ENCODE assay signal across 22 cellular contexts in the genomic region with DNA sequence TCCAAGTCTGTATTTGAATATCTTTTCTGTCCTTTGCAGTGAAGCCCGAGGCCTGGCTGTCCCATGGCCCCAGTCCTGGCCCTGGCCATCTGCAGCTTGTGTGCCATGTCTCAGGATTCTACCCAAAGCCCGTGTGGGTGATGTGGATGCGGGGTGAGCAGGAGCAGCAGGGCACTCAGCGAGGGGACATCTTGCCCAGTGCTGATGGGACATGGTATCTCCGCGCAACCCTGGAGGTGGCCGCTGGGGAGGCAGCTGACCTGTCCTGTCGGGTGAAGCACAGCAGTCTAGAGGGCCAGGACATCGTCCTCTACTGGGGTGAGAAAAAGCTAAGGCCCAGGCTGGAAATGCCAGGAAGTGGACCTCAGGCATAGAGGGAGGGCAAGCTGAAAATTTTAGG. TPM values are rescaled to one million over a fixed set of nuclear protein-coding genes. Genes with fewer than 3 reads are reported as not detected.
DNase-seq lines count a peak whose midpoint lies in the region; ATAC-seq, FAIRE-seq and TF ChIP-seq lines count a peak whose summit lies in the region.
"Not testable (repeated sequence)": the region's sequence is repeated elsewhere in the genome, so short reads cannot be mapped to it uniquely, and the experiment has no call there.
"Had no signal": no experiment of that assay in that cellular context is flagged by ENCODE, and none has a peak within 500 bp of the region (broad histone marks: within the 10 kb centered on the region; RNA-seq: fewer than 3 reads in every experiment).

No MANE protein-coding gene starts in this region.

- intact Hi-C loops in Right ventricle myocardium inferior (cut with DNase I); right cardiac atrium (cut with DNase I): not testable (repeated sequence)

- H3K79me1 ChIP-seq in H1 (ENCODE audit: low read depth, low read length); neuronal stem cell (ENCODE audit: low read depth, low read length): not testable (repeated sequence)

- H3K27me3 ChIP-seq in DND-41 (ENCODE audit: insufficient read depth, low read length, poor library complexity); H1 (replicated peaks in 1 of 4; ENCODE audit: control insufficient read depth in 3 of 4, extremely low read depth in 1 of 4, insufficient read depth in 3 of 4, low read length in 3 of 4); right cardiac atrium (ENCODE audit: control insufficient read depth, insufficient read depth); neuronal stem cell (ENCODE audit: control insufficient read depth in 3 of 3, insufficient read depth in 3 of 3, low read depth in 1 of 3, low read length in 3 of 3): not testable (repeated sequence)
- H3K27me3 ChIP-seq in RWPE2 (ENCODE audit: insufficient read depth, poor library complexity, severe bottlenecking), result peaks cover 10% of the 10 kb centered on the region

- POLR2A ChIA-PET in H1 (lab: Charles Lee; ENCODE audit: partially characterized antibody), result not testable (repeated sequence)

- peaks cover 22% of the 10 kb centered on the region for H3K27me3 Mint-ChIP-seq in T-helper 17 cell
- H3K27me3 Mint-ChIP-seq in chondrocyte (ENCODE audit: low read depth), result peaks cover 16% of the 10 kb centered on the region

- H3K14ac ChIP-seq in H1 (ENCODE audit: insufficient read length); neuronal stem cell (ENCODE audit: low read length): not testable (repeated sequence)

- not testable (repeated sequence) for TF ChIP-seq EP300 in H1 (IDR thresholded peaks at IDR 0.05; ENCODE audit: borderline replicate concordance in 1 of 2, low read depth in 2 of 2, low read length in 2 of 2)

- H3K4ac ChIP-seq in H1 (replicated peaks; ENCODE audit: insufficient read length, low read depth, low read length); neuronal stem cell (ENCODE audit: low read length): not testable (repeated sequence)

- not testable (repeated sequence) for H3K36me3 Mint-ChIP-seq in T-helper 17 cell (ENCODE audit: low read depth); chondrocyte (ENCODE audit: low read depth)

- H3K4me1 Mint-ChIP-seq in T-helper 17 cell; chondrocyte (ENCODE audit: low read depth): not testable (repeated sequence)

- TF ChIP-seq POLR2A in H1 (IDR thresholded peaks at IDR 0.05; ENCODE audit: control extremely low read depth in 1 of 2, low read depth in 2 of 2, low read length in 2 of 2), result not testable (repeated sequence)

- H2AFZ ChIP-seq in DND-41 (ENCODE audit: low read depth, low read length); H1 (ENCODE audit: low read length); neuronal stem cell (ENCODE audit: low read length): not testable (repeated sequence)

- H2BK20ac ChIP-seq in H1 (ENCODE audit: low read length), result not testable (repeated sequence)

- H3K4me3 ChIP-seq in DND-41 (ENCODE audit: low read depth in 1 of 2, low read length in 2 of 2); RWPE2 (ENCODE audit: severe bottlenecking); H1 (ENCODE audit: extremely low read depth in 1 of 4, insufficient read depth in 2 of 4, low read depth in 3 of 4, low read length in 4 of 4); right cardiac atrium (ENCODE audit: low read length); neuronal stem cell (ENCODE audit: low read length in 2 of 2): not testable (repeated sequence)

- not testable (repeated sequence) for DNase-seq in DND-41; T-helper 17 cell; H1 (ENCODE audit: low read depth in 1 of 2, low spot score in 2 of 2); neuronal stem cell (ENCODE audit: low spot score)
- DNase-seq in RWPE2 (ENCODE audit: low spot score) (peak; percentile 26), chondrocyte (ENCODE audit: low spot score) (peak; percentile 84), Right ventricle myocardium inferior (ENCODE audit: missing footprints) (peak; percentile 52), right cardiac atrium (peak in 2 of 3 donors; percentile 30 to 34)

- peak overlapping the region; percentile 35 for H3K4me2 ChIP-seq in DND-41 (ENCODE audit: insufficient read depth, low read length)
- H3K4me2 ChIP-seq in H1 (ENCODE audit: insufficient read depth in 1 of 2, low read depth in 2 of 2, low read length in 2 of 2); neuronal stem cell (ENCODE audit: insufficient read depth, low read length, poor library complexity, severe bottlenecking): not testable (repeated sequence)

- not testable (repeated sequence) for H3K18ac ChIP-seq in H1 (ENCODE audit: extremely low read depth, low read length)
- H3K18ac ChIP-seq in neuronal stem cell (ENCODE audit: low read length), result peak overlapping the region; percentile 44

- not testable (repeated sequence) for H3K4me3 Mint-ChIP-seq in T-helper 17 cell; chondrocyte (ENCODE audit: unreplicated experiment)

- H4K5ac ChIP-seq in H1 (ENCODE audit: insufficient read length, low read depth, low read length), result not testable (repeated sequence)

- 0 out of 2 replicates have a peak overlapping the region, but pooled peaks have one; percentile 58 for H4K8ac ChIP-seq in H1 (ENCODE audit: extremely low read depth, insufficient read depth, low read length)
- not testable (repeated sequence) for H4K8ac ChIP-seq in neuronal stem cell (ENCODE audit: low read depth, low read length)

- H3K9me3 ChIP-seq in DND-41 (ENCODE audit: insufficient read depth, low read length, severe bottlenecking); RWPE2 (ENCODE audit: severe bottlenecking); T-helper 17 cell (ENCODE audit: control insufficient read depth, low read length, poor library complexity, severe bottlenecking); H1 (ENCODE audit: insufficient read depth in 2 of 2, low read depth in 1 of 2, low read length in 1 of 2); right cardiac atrium (ENCODE audit: control insufficient read depth, low read length); neuronal stem cell (replicated peaks in 1 of 2; ENCODE audit: control insufficient read depth in 2 of 2, insufficient read depth in 1 of 2, low read depth in 1 of 2, low read length in 2 of 2): not testable (repeated sequence)

- H3K23ac ChIP-seq in H1 (ENCODE audit: insufficient read length); neuronal stem cell (ENCODE audit: low read depth, low read length, poor library complexity): not testable (repeated sequence)

- ATAC-seq in DND-41 (ENCODE audit: insufficient read depth, low read depth); RWPE2 (ENCODE audit: low read depth); T-helper 17 cell; Right ventricle myocardium inferior; right cardiac atrium: not testable (repeated sequence)

- not testable (repeated sequence) for H3K56ac ChIP-seq in H1 (replicated peaks; ENCODE audit: insufficient read length, low read depth, low read length)

- H2BK5ac ChIP-seq in H1 (ENCODE audit: low read depth, low read length); neuronal stem cell (ENCODE audit: low read length): not testable (repeated sequence)

- peaks cover 52% of the 10 kb centered on the region for H3K79me2 ChIP-seq in DND-41 (ENCODE audit: insufficient read depth, low read length)
- not testable (repeated sequence) for H3K79me2 ChIP-seq in H1 (ENCODE audit: control insufficient read depth in 1 of 2, insufficient read depth in 2 of 2, low read length in 2 of 2)

- 0 out of 2 replicates have a peak overlapping the region, but pooled peaks have one; percentile 61 for H3K9ac ChIP-seq in DND-41 (ENCODE audit: low read depth, low read length)
- H3K9ac ChIP-seq in H1 (replicated peaks in 1 of 4; ENCODE audit: extremely low read depth in 1 of 4, low read depth in 3 of 4, low read length in 3 of 4); neuronal stem cell (ENCODE audit: low read depth, low read length, poor library complexity): not testable (repeated sequence)

- not testable (repeated sequence) for TF ChIP-seq CTCF in DND-41 (IDR thresholded peaks at IDR 0.05; ENCODE audit: borderline replicate concordance, extremely low read depth, low read length, poor library complexity, severe bottlenecking); RWPE2 (IDR thresholded peaks at IDR 0.05; ENCODE audit: poor library complexity, severe bottlenecking); chondrocyte (IDR thresholded peaks at IDR 0.05); H1 (IDR thresholded peaks at IDR 0.05; ENCODE audit: control extremely low read depth in 1 of 3, insufficient read depth in 1 of 3, low read depth in 1 of 3, low read length in 3 of 3)

- H3K27ac Mint-ChIP-seq in T-helper 17 cell, result peak overlapping the region; percentile 42
- not testable (repeated sequence) for H3K27ac Mint-ChIP-seq in chondrocyte (ENCODE audit: unreplicated experiment)

- not testable (repeated sequence) for H3K9me3 Mint-ChIP-seq in chondrocyte (ENCODE audit: low read depth)

- CTCF ChIA-PET in H1 (lab: Charles Lee; ENCODE audit: partially characterized antibody), result not testable (repeated sequence)

- not testable (repeated sequence) for H2BK15ac ChIP-seq in H1 (ENCODE audit: low read length); neuronal stem cell (ENCODE audit: low read length)

- 88% methylated on average over 9 of the region's 9 CpGs; no CpG with 5 or more reads in 1 of the 2 experiments for WGBS in H1 (ENCODE audit: extremely low coverage in 1 of 2, insufficient coverage in 1 of 2, insufficient read length in 1 of 2, insufficient replicate concordance in 2 of 2, low coverage in 1 of 2, low lambda C conversion rate in 2 of 2, missing lambda C conversion rate in 1 of 2), 2 experiments
- WGBS in right cardiac atrium, result 89% methylated on average over 9 of the region's 9 CpGs
- no CpG with 5 or more reads among the region's 9 CpGs for WGBS in neuronal stem cell (ENCODE audit: extremely low coverage in 2 of 2, insufficient read length in 2 of 2, insufficient replicate concordance in 1 of 2), 2 donors

- H4K91ac ChIP-seq in H1 (replicated peaks; ENCODE audit: insufficient read length, low read length); neuronal stem cell (ENCODE audit: low read depth, low read length, poor library complexity): not testable (repeated sequence)

- H2BK120ac ChIP-seq in H1 (replicated peaks; ENCODE audit: low read depth, low read length), result not testable (repeated sequence)
- peak overlapping the region; percentile 21 for H2BK120ac ChIP-seq in neuronal stem cell (ENCODE audit: low read depth, low read length)

- not testable (repeated sequence) for TF ChIP-seq RAD21 in H1 (IDR thresholded peaks at IDR 0.05 in 1 of 2, conservative IDR thresholded peaks at IDR 0.05 in 1 of 2; ENCODE audit: low read depth in 2 of 2, low read length in 2 of 2)

- H4K20me1 ChIP-seq in DND-41 (ENCODE audit: insufficient read depth, low read length); H1 (replicated peaks in 1 of 2; ENCODE audit: control insufficient read depth in 1 of 2, insufficient read depth in 2 of 2, low read length in 2 of 2): not testable (repeated sequence)

- not testable (repeated sequence) for H2AK5ac ChIP-seq in H1 (ENCODE audit: low read depth, low read length); neuronal stem cell (ENCODE audit: low read depth, low read length)

- not testable (repeated sequence) for H3K23me2 ChIP-seq in H1 (ENCODE audit: low read depth, low read length)

- H3K4me1 ChIP-seq in DND-41 (ENCODE audit: insufficient read depth, low read length), result peaks cover 73% of the 10 kb centered on the region
- H3K4me1 ChIP-seq in RWPE2 (ENCODE audit: insufficient read depth, poor library complexity, severe bottlenecking); H1 (replicated peaks in 1 of 4; ENCODE audit: control insufficient read depth in 3 of 4, insufficient read depth in 4 of 4, low read length in 3 of 4); right cardiac atrium (ENCODE audit: control insufficient read depth, insufficient read depth, low read length); neuronal stem cell (ENCODE audit: control insufficient read depth in 2 of 2, insufficient read depth in 1 of 2, low read depth in 1 of 2, low read length in 2 of 2): not testable (repeated sequence)

- peak overlapping the region; percentile 100 for H3K27ac ChIP-seq in DND-41 (ENCODE audit: low read length)
- not testable (repeated sequence) for H3K27ac ChIP-seq in RWPE2 (ENCODE audit: poor library complexity, severe bottlenecking); H1 (ENCODE audit: low read depth, low read length); right cardiac atrium (ENCODE audit: low read length); neuronal stem cell (replicated peaks; ENCODE audit: low read length)

- peaks cover 27% of the 10 kb centered on the region for H3K36me3 ChIP-seq in DND-41 (ENCODE audit: insufficient read depth, low read length)
- H3K36me3 ChIP-seq in RWPE2 (ENCODE audit: low read depth); H1 (ENCODE audit: control insufficient read depth in 2 of 4, insufficient read depth in 4 of 4, low read length in 3 of 4); neuronal stem cell (replicated peaks in 1 of 2; ENCODE audit: control insufficient read depth in 2 of 2, insufficient read depth in 2 of 2, low read length in 2 of 2): not testable (repeated sequence)

- FAIRE-seq in H1 (lab: Jason Lieb, UNC), result not testable (repeated sequence)

- H2BK12ac ChIP-seq in H1 (ENCODE audit: low read depth, low read length); neuronal stem cell (ENCODE audit: low read length): not testable (repeated sequence)

RNA-seq across cellular contexts. Expression of gene CD1A, which starts 2.5 kb away (rescaled TPM):
- total RNA-seq in T-helper 17 cell, result not detected
- total RNA-seq in chondrocyte, result not detected in 3 replicates
- total RNA-seq in H1 (2021; fragmentation: NEBNext Ultra II Directional; extraction: Animal tissue kit (Norgen Biotek cat#: 25700)), result not detected in 2 replicates
- polyA plus RNA-seq in H1 (2011; rRNA removed), result not detected in 2 replicates
- polyA plus RNA-seq in H1 (2011; cell fraction: cytosol; rRNA removed), result not detected
- polyA plus RNA-seq in H1 (2011; cell fraction: nucleus; rRNA removed), result not detected
- not detected in 4 replicates for polyA plus RNA-seq in H1 (2012, experiment 1 of 2)
- polyA plus RNA-seq in H1 (2012, experiment 2 of 2), result not detected
- not detected for polyA plus RNA-seq in H1 (2013, experiment 1 of 2)
- not detected for polyA plus RNA-seq in H1 (2013, experiment 2 of 2)
- not detected in 2 replicates for polyA minus RNA-seq in H1 (2011; rRNA and poly(A)+ RNA removed)
- polyA minus RNA-seq in H1 (2011; cell fraction: cytosol; rRNA and poly(A)+ RNA removed), result not detected
- polyA minus RNA-seq in H1 (2011; cell fraction: nucleus; rRNA and poly(A)+ RNA removed), result not detected
- not detected for total RNA-seq in Right ventricle myocardium inferior
- total RNA-seq in right cardiac atrium, result not detected
- not detected for polyA plus RNA-seq in right cardiac atrium
- polyA plus RNA-seq in neuronal stem cell (2013, experiment 1 of 2), result not detected
- not detected for polyA plus RNA-seq in neuronal stem cell (2013, experiment 2 of 2)
- total RNA-seq: A172; A673; B cell; Caco-2; Calu3; CD4-positive, alpha-beta memory T cell; CD4-positive, alpha-beta T cell; CD4-positive, CD25-positive, alpha-beta regulatory T cell; CD8-positive, alpha-beta T cell; Daoy had no signal
- polyA plus RNA-seq: A549; AG04450; BJ; CD4-positive, alpha-beta memory T cell; CD4-positive, CD25-positive, alpha-beta regulatory T cell; CD8-positive, alpha-beta memory T cell had no signal

RNA-seq across cellular contexts. Expression of gene CD1C, which starts 33.0 kb away (rescaled TPM):
- 1 to 10 TPM; 1.6 to 5.0 TPM for total RNA-seq in T-helper 17 cell
- not detected in 3 replicates for total RNA-seq in chondrocyte
- total RNA-seq in H1 (2021; fragmentation: NEBNext Ultra II Directional; extraction: Animal tissue kit (Norgen Biotek cat#: 25700)), result 0.27 and 0.35 TPM in 2 replicates
- polyA plus RNA-seq in H1 (2011; rRNA removed), result 0.06 TPM in 2 replicates
- 0.10 TPM for polyA plus RNA-seq in H1 (2011; cell fraction: cytosol; rRNA removed)
- polyA plus RNA-seq in H1 (2011; cell fraction: nucleus; rRNA removed), result not detected
- 0.16 TPM in 1 of 4 replicates, not detected in the others for polyA plus RNA-seq in H1 (2012, experiment 1 of 2)
- not detected for polyA plus RNA-seq in H1 (2012, experiment 2 of 2)
- polyA plus RNA-seq in H1 (2013, experiment 1 of 2), result 0.22 TPM
- 0.40 TPM for polyA plus RNA-seq in H1 (2013, experiment 2 of 2)
- polyA minus RNA-seq in H1 (2011; rRNA and poly(A)+ RNA removed), result not detected in 2 replicates
- polyA minus RNA-seq in H1 (2011; cell fraction: cytosol; rRNA and poly(A)+ RNA removed), result not detected
- not detected for polyA minus RNA-seq in H1 (2011; cell fraction: nucleus; rRNA and poly(A)+ RNA removed)
- 0.57 TPM for total RNA-seq in Right ventricle myocardium inferior
- total RNA-seq in right cardiac atrium, result under 1 TPM in 2 of 4 donors, not detected in 2; 0.34 to 0.65 TPM
- polyA plus RNA-seq in right cardiac atrium, result not detected
- not detected for polyA plus RNA-seq in neuronal stem cell (2013, experiment 1 of 2)
- polyA plus RNA-seq in neuronal stem cell (2013, experiment 2 of 2), result not detected
- total RNA-seq: A172; A673; Caco-2; Calu3; CD4-positive, alpha-beta memory T cell; CD4-positive, CD25-positive, alpha-beta regulatory T cell; CD8-positive, alpha-beta T cell; Daoy had no signal
- polyA plus RNA-seq: A549; AG04450; BJ; CD8-positive, alpha-beta memory T cell had no signal
